39 cellular contexts compared by ENCODE assay signal in genomic region chr19:22088541-22089144, GRCh38. TPM values are rescaled to one million over a fixed set of nuclear protein-coding genes. Genes with fewer than 3 reads are reported as not detected.
"Had no signal": no experiment of that assay in that cellular context is flagged by ENCODE, and none has a peak within 500 bp of the region (broad histone marks: within the 10 kb centered on the region; RNA-seq: fewer than 3 reads in every experiment).

No MANE protein-coding gene starts in this region.

- FAIRE-seq: bronchial epithelial cell, TTC549 had no signal

- H3K27ac ChIP-seq: ascending aorta, cardiac muscle cell, VCaP had no signal

- H3K4me3 ChIP-seq: ascending aorta, cardiac muscle cell had no signal

- H3K4me3 Mint-ChIP-seq: activated B cell treated with CpG ODN at 0.5 μM for 24 hours; activated CD4-positive, alpha-beta memory T cell treated with anti-CD3 and anti-CD28 coated beads for 36 hours; activated CD4-positive, alpha-beta T cell treated with anti-CD3 and anti-CD28 coated beads, Interleukin-2, amount 10 ng/mL, durations not matched to agents 24 days and 14 days; activated CD8-positive, alpha-beta T cell treated with anti-CD3 and anti-CD28 coated beads for 36 hours; activated naive CD4-positive, alpha-beta T cell treated with anti-CD3 and anti-CD28 coated beads for 36 hours; activated naive CD8-positive, alpha-beta T cell treated with anti-CD3 and anti-CD28 coated beads for 36 hours; activated T-cell treated with anti-CD3 and anti-CD28 coated beads, Interleukin-2, amount 50 U/mL, for 4 hours; activated T-cell treated with anti-CD3 and anti-CD28 coated beads, Interleukin-2, amount 50 U/mL, for 72 hours; activated T-helper 1 cell treated with anti-CD3 and anti-CD28 coated beads, Interleukin-12 subunit alpha, Interleukin-12 subunit beta, Interleukin-2, Interleukin-4 antibody, amounts not matched to agents 30 ng/mL and 10 ng/mL and 1 ng/mL, durations not matched to agents 14 hours and 24 hours and 36 hours; activated T-helper 17 cell treated with anti-CD3 and anti-CD28 coated beads, Interleukin-2, amount 50 U/mL, for 72 hours; brain; central memory CD8-positive, alpha-beta T cell; T-helper 1 cell treated with Interleukin-12 subunit alpha and Interleukin-12 subunit beta and Interleukin-4 antibody, amounts not matched to agents 30 μg/mL and 1 μg/mL, for 36 hours; T-helper 2 cell treated with Interferon-gamma antibody and Interleukin-4, amounts not matched to agents 5 μg/mL and 100 μg/mL, for 36 hours had no signal

- ATAC-seq: activated CD8-positive, alpha-beta T cell treated with anti-CD3 and anti-CD28 coated beads for 36 hours; activated naive CD4-positive, alpha-beta T cell treated with anti-CD3 and anti-CD28 coated beads, Interleukin-2, amount 50 U/mL, for 72 hours; activated T-cell treated with anti-CD3 and anti-CD28 coated beads, Interleukin-2, amount 50 U/mL, for 4 hours; activated T-cell treated with anti-CD3 and anti-CD28 coated beads, Interleukin-2, amount 50 U/mL, for 72 hours; activated T-helper 17 cell treated with anti-CD3 and anti-CD28 coated beads, Interleukin-2, amount 50 U/mL, for 72 hours had no signal

- H3K36me3 Mint-ChIP-seq: brain had no signal

- H3K4me1 ChIP-seq: ascending aorta had no signal

- H3K36me3 ChIP-seq: cardiac muscle cell had no signal

- DNase-seq: activated B cell treated with CpG ODN at 0.5 μM for 24 hours; activated CD4-positive, alpha-beta memory T cell treated with anti-CD3 and anti-CD28 coated beads for 36 hours; activated CD4-positive, alpha-beta T cell treated with anti-CD3 and anti-CD28 coated beads for 4 hours; activated CD4-positive, alpha-beta T cell treated with anti-CD3 and anti-CD28 coated beads, Interleukin-2, amount 10 ng/mL, durations not matched to agents 24 days and 14 days; activated CD4-positive, alpha-beta T cell treated with anti-CD3 and anti-CD28 coated beads, Interleukin-2, amount 50 U/mL, for 1 hour; activated CD4-positive, alpha-beta T cell treated with anti-CD3 and anti-CD28 coated beads, Interleukin-2, amount 50 U/mL, for 4 hours; activated CD4-positive, CD25-positive, alpha-beta regulatory T cell treated with anti-CD3 and anti-CD28 coated beads, Interleukin-2, amount 50 U/mL, for 72 hours; activated CD8-positive, alpha-beta memory T cell treated with anti-CD3 and anti-CD28 coated beads, Interleukin-2, amount 50 U/mL, for 4 hours; activated CD8-positive, alpha-beta T cell treated with anti-CD3 and anti-CD28 coated beads for 36 hours; activated effector memory CD4-positive, alpha-beta T cell treated with anti-CD3 and anti-CD28 coated beads, Interleukin-2, amount 50 U/mL, for 16 hours; activated gamma-delta T cell treated with Interleukin-2 at 50 U/mL for 16 hours; activated naive CD4-positive, alpha-beta T cell; activated naive CD4-positive, alpha-beta T cell treated with anti-CD3 and anti-CD28 coated beads for 36 hours; activated naive CD4-positive, alpha-beta T cell treated with anti-CD3 and anti-CD28 coated beads, Interleukin-2, amount 50 U/mL, for 16 hours; activated naive CD8-positive, alpha-beta T cell treated with anti-CD3 and anti-CD28 coated beads for 36 hours; activated T-cell treated with anti-CD3 and anti-CD28 coated beads for 4 hours; activated T-cell treated with anti-CD3 and anti-CD28 coated beads, Interleukin-2, amount 50 U/mL, for 1 hour; activated T-cell treated with anti-CD3 and anti-CD28 coated beads, Interleukin-2, amount 50 U/mL, for 4 hours; activated T-cell treated with anti-CD3 and anti-CD28 coated beads, Interleukin-2, amount 50 U/mL, for 72 hours; amygdala; anterior cingulate cortex; caudate nucleus; cerebellar nuclear complex; T-helper 1 cell; T-helper 2 cell; T-helper 9 cell had no signal

- H3K27me3 Mint-ChIP-seq: activated B cell treated with CpG ODN at 0.5 μM for 24 hours; activated CD4-positive, alpha-beta memory T cell treated with anti-CD3 and anti-CD28 coated beads for 36 hours; activated CD4-positive, alpha-beta T cell treated with anti-CD3 and anti-CD28 coated beads, Interleukin-2, amount 10 ng/mL, durations not matched to agents 24 days and 14 days; activated CD8-positive, alpha-beta T cell treated with anti-CD3 and anti-CD28 coated beads for 36 hours; activated naive CD8-positive, alpha-beta T cell treated with anti-CD3 and anti-CD28 coated beads for 36 hours; activated T-helper 17 cell treated with anti-CD3 and anti-CD28 coated beads, Interleukin-2, amount 50 U/mL, for 72 hours; brain; central memory CD8-positive, alpha-beta T cell had no signal

- H3K27me3 ChIP-seq: ascending aorta, cardiac muscle cell had no signal

- H3K4me1 Mint-ChIP-seq: activated B cell treated with CpG ODN at 0.5 μM for 24 hours; activated CD4-positive, alpha-beta T cell treated with anti-CD3 and anti-CD28 coated beads, Interleukin-2, amount 10 ng/mL, durations not matched to agents 24 days and 14 days; activated naive CD8-positive, alpha-beta T cell treated with anti-CD3 and anti-CD28 coated beads for 36 hours; activated T-helper 17 cell treated with anti-CD3 and anti-CD28 coated beads, Interleukin-2, amount 50 U/mL, for 72 hours; brain; central memory CD8-positive, alpha-beta T cell had no signal

- H3K27ac Mint-ChIP-seq: activated B cell treated with CpG ODN at 0.5 μM for 24 hours; activated CD4-positive, alpha-beta memory T cell treated with anti-CD3 and anti-CD28 coated beads for 36 hours; activated CD4-positive, alpha-beta T cell treated with anti-CD3 and anti-CD28 coated beads, Interleukin-2, amount 10 ng/mL, durations not matched to agents 24 days and 14 days; activated CD8-positive, alpha-beta T cell treated with anti-CD3 and anti-CD28 coated beads for 36 hours; activated naive CD4-positive, alpha-beta T cell treated with anti-CD3 and anti-CD28 coated beads for 36 hours; activated naive CD4-positive, alpha-beta T cell treated with anti-CD3 and anti-CD28 coated beads, Interleukin-2, amount 50 U/mL, for 72 hours; activated naive CD8-positive, alpha-beta T cell treated with anti-CD3 and anti-CD28 coated beads for 36 hours; activated T-cell treated with anti-CD3 and anti-CD28 coated beads, Interleukin-2, amount 50 U/mL, for 72 hours; activated T-helper 1 cell treated with anti-CD3 and anti-CD28 coated beads, Interleukin-12 subunit alpha, Interleukin-12 subunit beta, Interleukin-2, Interleukin-4 antibody, amounts not matched to agents 30 ng/mL and 10 ng/mL and 1 ng/mL, durations not matched to agents 14 hours and 24 hours and 36 hours; activated T-helper 17 cell treated with anti-CD3 and anti-CD28 coated beads, Interleukin-2, amount 50 U/mL, for 72 hours; brain; T-helper 1 cell treated with Interleukin-12 subunit alpha and Interleukin-12 subunit beta and Interleukin-4 antibody, amounts not matched to agents 30 μg/mL and 1 μg/mL, for 36 hours; T-helper 2 cell treated with Interferon-gamma antibody and Interleukin-4, amounts not matched to agents 5 μg/mL and 100 μg/mL, for 36 hours had no signal

RNA-seq across cellular contexts. Expression of gene ZNF257, which starts 36.4 kb away (rescaled TPM):
- total RNA-seq: ascending aorta, cardiac muscle cell, chondrocyte had no signal
- polyA plus RNA-seq: cardiac muscle cell had no signal
